Comparison of ENCODE assay signal across 29 cellular contexts in genomic region chr5:136246632-136247031, GRCh38. TPM values are rescaled to one million over a fixed set of nuclear protein-coding genes. Genes with fewer than 3 reads are reported as not detected.
"Had no signal": no experiment of that assay in that cellular context is flagged by ENCODE, and none has a peak within 500 bp of the region (broad histone marks: within the 10 kb centered on the region; RNA-seq: fewer than 3 reads in every experiment).

No MANE protein-coding gene starts in this region.

- H3K27ac ChIP-seq: esophagus squamous epithelium, heart left ventricle, neutrophil, psoas muscle, spleen, testis, tibial nerve, upper lobe of right lung, vagina had no signal

- H3K4me1 Mint-ChIP-seq: stimulated activated naive B cell treated with anti-CD40 and anti-IgM and Interleukin-4, amounts not matched to agents 10 μg/mL and 1 μg/mL and 100 μg/mL, for 72 hours had no signal

- ATAC-seq: heart left ventricle; naive thymus-derived CD4-positive, alpha-beta T cell; psoas muscle; sciatic nerve; stimulated activated naive B cell treated with anti-CD40 and anti-IgM and Interleukin-4, amounts not matched to agents 10 μg/mL and 1 μg/mL and 100 μg/mL, for 72 hours; stimulated activated naive CD8-positive, alpha-beta T cell treated with anti-CD3 and anti-CD28 coated beads, Interleukin-15, amount 100 ng/mL, for 72 hours; upper lobe of right lung had no signal

- H3K9me3 Mint-ChIP-seq: stimulated activated naive B cell treated with anti-CD40 and anti-IgM and Interleukin-4, amounts not matched to agents 10 μg/mL and 1 μg/mL and 100 μg/mL, for 72 hours; stimulated activated naive CD8-positive, alpha-beta T cell treated with anti-CD3 and anti-CD28 coated beads, Interleukin-15, amount 100 ng/mL, for 72 hours had no signal

- H3K36me3 ChIP-seq: esophagus squamous epithelium, heart left ventricle, neutrophil, spleen, tibial nerve, upper lobe of right lung, vagina had no signal

- H3K27me3 ChIP-seq: testis, tibial nerve, vagina had no signal

- DNase-seq: dermis blood vessel endothelial cell; esophagus squamous epithelium; heart left ventricle; hippocampal formation; naive thymus-derived CD4-positive, alpha-beta T cell; psoas muscle; retina; spleen; stimulated activated CD4-positive, alpha-beta T cell treated with anti-CD3 and anti-CD28 coated beads, Interleukin-15, amount 100 ng/mL, for 24 hours; stimulated activated CD4-positive, alpha-beta T cell treated with anti-CD3 and anti-CD28 coated beads, Interleukin-1b, Interleukin-23, amount 100 ng/mL, for 48 hours; stimulated activated CD4-positive, alpha-beta T cell treated with anti-CD3 and anti-CD28 coated beads, Interleukin-4, amount 100 ng/mL, for 24 hours; stimulated activated naive B cell treated with anti-CD40 and anti-IgM and Interleukin-4, amounts not matched to agents 10 μg/mL and 1 μg/mL and 100 μg/mL, for 72 hours; stimulated activated naive CD8-positive, alpha-beta T cell treated with anti-CD3 and anti-CD28 coated beads, Interleukin-15, amount 100 ng/mL, for 72 hours; testis; upper lobe of right lung had no signal

- H3K36me3 Mint-ChIP-seq: naive thymus-derived CD4-positive, alpha-beta T cell; stimulated activated naive B cell treated with anti-CD40 and anti-IgM and Interleukin-4, amounts not matched to agents 10 μg/mL and 1 μg/mL and 100 μg/mL, for 72 hours had no signal

- H3K4me3 ChIP-seq: esophagus squamous epithelium, heart left ventricle, psoas muscle, spleen, testis, tibial nerve, upper lobe of right lung, vagina had no signal

- FAIRE-seq: frontal cortex, islet of Langerhans had no signal

- H3K27ac Mint-ChIP-seq: naive thymus-derived CD4-positive, alpha-beta T cell; stimulated activated naive B cell treated with anti-CD40 and anti-IgM and Interleukin-4, amounts not matched to agents 10 μg/mL and 1 μg/mL and 100 μg/mL, for 72 hours; stimulated activated naive CD8-positive, alpha-beta T cell treated with anti-CD3 and anti-CD28 coated beads, Interleukin-15, amount 100 ng/mL, for 72 hours had no signal

- H3K4me3 Mint-ChIP-seq: naive thymus-derived CD4-positive, alpha-beta T cell; stimulated activated naive B cell treated with anti-CD40 and anti-IgM and Interleukin-4, amounts not matched to agents 10 μg/mL and 1 μg/mL and 100 μg/mL, for 72 hours; stimulated activated naive CD8-positive, alpha-beta T cell treated with anti-CD3 and anti-CD28 coated beads, Interleukin-15, amount 100 ng/mL, for 72 hours had no signal

RNA-seq across cellular contexts. Expression of gene SMIM32, which starts 53.7 kb away (rescaled TPM):
- total RNA-seq: dermis blood vessel endothelial cell; epithelial cell of proximal tubule; esophagus squamous epithelium; glomerular endothelial cell; heart left ventricle; liver; lung microvascular endothelial cell; mesenteric fat pad; mononuclear cell; naive thymus-derived CD4-positive, alpha-beta T cell; osteoblast; sciatic nerve; subcutaneous adipose tissue; tibial nerve; upper lobe of right lung; vagina had no signal
- polyA plus RNA-seq: heart left ventricle; naive thymus-derived CD4-positive, alpha-beta T cell; spleen had no signal
